In the genomic region with DNA sequence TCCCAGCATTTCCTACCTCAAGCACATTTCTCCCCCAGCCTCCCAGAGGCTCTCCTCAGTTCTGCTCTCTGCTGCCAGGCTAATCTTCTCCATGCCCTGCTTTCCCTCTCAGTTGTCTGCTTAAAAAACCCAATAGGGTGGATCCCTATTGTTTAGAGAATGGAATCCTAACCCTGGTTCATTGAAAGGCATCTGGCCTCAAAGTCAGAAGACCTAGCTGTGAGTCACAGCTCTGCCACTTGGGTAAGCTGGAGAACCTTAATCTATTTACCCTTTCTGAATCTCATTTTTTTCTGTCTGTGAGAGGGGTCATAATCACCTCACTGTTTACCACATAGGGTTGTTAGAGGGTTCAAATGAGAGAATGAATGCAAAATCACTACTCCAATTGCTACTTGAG, we compare ENCODE assay signal across 27 cellular contexts. TPM values are rescaled to one million over a fixed set of nuclear protein-coding genes. Genes with fewer than 3 reads are reported as not detected.
DNase-seq lines count a peak whose midpoint lies in the region; ATAC-seq and TF ChIP-seq lines count a peak whose summit lies in the region.
"Had no signal": no experiment of that assay in that cellular context is flagged by ENCODE, and none has a peak within 500 bp of the region (broad histone marks: within the 10 kb centered on the region; RNA-seq: fewer than 3 reads in every experiment).

No MANE protein-coding gene starts in this region.

- no peak for ATAC-seq in HG02571 (IDR thresholded peaks at IDR 0.05; ENCODE audit: unreplicated experiment)
- ATAC-seq: SK-N-SH treated with all-trans-retinoic acid at 6 μM for 48 hours; stimulated activated naive CD8-positive, alpha-beta T cell treated with anti-CD3 and anti-CD28 coated beads, Interleukin-15, Interleukin-2, amounts not matched to agents 100 U/mL and 50 U/mL, for 24 hours had no signal

- no peak overlapping the region for H3K4me3 Mint-ChIP-seq in nephron progenitor cell
- no peak overlapping the region for H3K4me3 Mint-ChIP-seq in activated CD4-positive, alpha-beta T cell treated with anti-CD3 and anti-CD28 coated beads, Interleukin-2, amount 10 ng/mL, durations not matched to agents 7 days and 5 days
- H3K4me3 Mint-ChIP-seq: activated B cell treated with CpG ODN at 0.5 μM for 24 hours; activated CD4-positive, alpha-beta memory T cell treated with anti-CD3 and anti-CD28 coated beads for 36 hours; dendritic cell treated with granulocyte-macrophage colony-stimulating factor and Interleukin-4, amounts not matched to agents 40 ng/mL and 50 ng/mL, for 4 days; naive B cell had no signal

- TF ChIP-seq POLR2A in esophagus muscularis mucosa (IDR thresholded peaks at IDR 0.05; ENCODE audit: low read depth) (no peak), testis (IDR thresholded peaks at IDR 0.05) (no peak)

- H3K27ac Mint-ChIP-seq in nephron progenitor cell, result peak overlapping the region; percentile 57
- H3K27ac Mint-ChIP-seq in activated CD4-positive, alpha-beta T cell treated with anti-CD3 and anti-CD28 coated beads, Interleukin-2, amount 10 ng/mL, durations not matched to agents 7 days and 5 days, result no peak overlapping the region
- H3K27ac Mint-ChIP-seq: activated B cell treated with CpG ODN at 0.5 μM for 24 hours; activated CD4-positive, alpha-beta memory T cell treated with anti-CD3 and anti-CD28 coated beads for 36 hours; dendritic cell treated with granulocyte-macrophage colony-stimulating factor and Interleukin-4, amounts not matched to agents 40 ng/mL and 50 ng/mL, for 4 days had no signal

- DNase-seq in AG10803 (ENCODE audit: low read depth) (peak; percentile 38), HT-29 (ENCODE audit: low spot score) (peak; percentile 3), esophagus muscularis mucosa (ENCODE audit: extremely low spot score) (no peak), nephron progenitor cell (no peak), testis (no peak), NCI-H1930 (lab: John Stamatoyannopoulos, UW) (no peak)
- DNase-seq in activated CD4-positive, alpha-beta T cell treated with anti-CD3 and anti-CD28 coated beads, Interleukin-2, amount 10 ng/mL, durations not matched to agents 7 days and 5 days, result no peak
- DNase-seq: ACHN; activated B cell treated with CpG ODN at 0.5 μM for 24 hours; activated CD4-positive, alpha-beta memory T cell treated with anti-CD3 and anti-CD28 coated beads for 36 hours; activated gamma-delta T cell; adrenal gland; naive B cell; NCI-H524; occipital lobe; retina; stimulated activated CD4-positive, alpha-beta T cell treated with anti-CD3 and anti-CD28 coated beads, Interleukin-12 subunit alpha, Interleukin-12 subunit beta, amount 100 ng/mL, for 4 hours; stimulated activated CD4-positive, alpha-beta T cell treated with anti-CD3 and anti-CD28 coated beads, Interleukin-4, amount 100 ng/mL, for 4 hours; stimulated activated naive CD8-positive, alpha-beta T cell treated with anti-CD3 and anti-CD28 coated beads, Interleukin-15, Interleukin-2, amounts not matched to agents 100 U/mL and 50 U/mL, for 24 hours; T1000 had no signal

- H3K27me3 ChIP-seq in esophagus muscularis mucosa (no peaks in the 10 kb centered on the region), testis (no peaks in the 10 kb centered on the region)
- H3K27me3 ChIP-seq: adrenal gland, tibial nerve had no signal

- H3K9me3 ChIP-seq in esophagus muscularis mucosa, result no peaks in the 10 kb centered on the region
- no peaks in the 10 kb centered on the region for H3K9me3 ChIP-seq in testis
- H3K9me3 ChIP-seq: adrenal gland, tibial nerve had no signal

- intact Hi-C loops in esophagus muscularis mucosa (cut with DNase I), result no loop called here
- intact Hi-C loops in testis (cut with DNase I; ENCODE audit: low total_unique reads), result no loop called here

- no peaks in the 10 kb centered on the region for H3K9me3 Mint-ChIP-seq in nephron progenitor cell
- H3K9me3 Mint-ChIP-seq in activated CD4-positive, alpha-beta T cell treated with anti-CD3 and anti-CD28 coated beads, Interleukin-2, amount 10 ng/mL, durations not matched to agents 7 days and 5 days, result no peaks in the 10 kb centered on the region
- H3K9me3 Mint-ChIP-seq: activated B cell treated with CpG ODN at 0.5 μM for 24 hours; activated CD4-positive, alpha-beta memory T cell treated with anti-CD3 and anti-CD28 coated beads for 36 hours; dendritic cell treated with granulocyte-macrophage colony-stimulating factor and Interleukin-4, amounts not matched to agents 40 ng/mL and 50 ng/mL, for 4 days; naive B cell had no signal

- peaks cover 4% of the 10 kb centered on the region for H3K4me1 Mint-ChIP-seq in nephron progenitor cell
- no peaks in the 10 kb centered on the region for H3K4me1 Mint-ChIP-seq in activated CD4-positive, alpha-beta T cell treated with anti-CD3 and anti-CD28 coated beads, Interleukin-2, amount 10 ng/mL, durations not matched to agents 7 days and 5 days
- H3K4me1 Mint-ChIP-seq: activated B cell treated with CpG ODN at 0.5 μM for 24 hours, naive B cell had no signal

- no peaks in the 10 kb centered on the region for H3K36me3 Mint-ChIP-seq in nephron progenitor cell (ENCODE audit: low read depth)
- H3K36me3 Mint-ChIP-seq in activated CD4-positive, alpha-beta T cell treated with anti-CD3 and anti-CD28 coated beads, Interleukin-2, amount 10 ng/mL, durations not matched to agents 7 days and 5 days (ENCODE audit: low read depth), result no peaks in the 10 kb centered on the region
- H3K36me3 Mint-ChIP-seq: activated CD4-positive, alpha-beta memory T cell treated with anti-CD3 and anti-CD28 coated beads for 36 hours; naive B cell had no signal

- peaks cover 24 to 77% (median 70%) of the 10 kb centered on the region in 4 donors for H3K4me1 ChIP-seq in esophagus muscularis mucosa
- no peaks in the 10 kb centered on the region for H3K4me1 ChIP-seq in testis
- H3K4me1 ChIP-seq: adrenal gland had no signal

- H3K27ac ChIP-seq in esophagus muscularis mucosa (replicated peaks in 1 of 4) (peak overlapping the region; percentile 77 to 88 (median 83)), testis (no peak overlapping the region)
- H3K27ac ChIP-seq: HL-60, RWPE1 had no signal

- CTCF ChIA-PET in activated CD4-positive, alpha-beta T cell treated with anti-CD3 and anti-CD28 coated beads, Interleukin-2, amount 10 ng/mL, durations not matched to agents 7 days and 5 days (lab: Charles Lee), result no interaction called here

- TF ChIP-seq CTCF in AG10803 (conservative IDR thresholded peaks at IDR 0.05; ENCODE audit: low read length), result no peak
- no peak for TF ChIP-seq CTCF in esophagus muscularis mucosa (IDR thresholded peaks at IDR 0.05)
- no peak for TF ChIP-seq CTCF in nephron progenitor cell (IDR thresholded peaks at IDR 0.05)
- TF ChIP-seq CTCF in testis (IDR thresholded peaks at IDR 0.05), result no peak

- POLR2A ChIA-PET in activated CD4-positive, alpha-beta T cell treated with anti-CD3 and anti-CD28 coated beads, Interleukin-2, amount 10 ng/mL, durations not matched to agents 7 days and 5 days (lab: Charles Lee), result no interaction called here

- H3K27me3 Mint-ChIP-seq in nephron progenitor cell (ENCODE audit: low read depth, poor library complexity), result peaks cover 2% of the 10 kb centered on the region
- H3K27me3 Mint-ChIP-seq in activated CD4-positive, alpha-beta T cell treated with anti-CD3 and anti-CD28 coated beads, Interleukin-2, amount 10 ng/mL, durations not matched to agents 7 days and 5 days, result peaks cover 3% of the 10 kb centered on the region
- H3K27me3 Mint-ChIP-seq: activated B cell treated with CpG ODN at 0.5 μM for 24 hours; activated CD4-positive, alpha-beta memory T cell treated with anti-CD3 and anti-CD28 coated beads for 36 hours; dendritic cell treated with granulocyte-macrophage colony-stimulating factor and Interleukin-4, amounts not matched to agents 40 ng/mL and 50 ng/mL, for 4 days had no signal

- TF ChIP-seq EP300 in esophagus muscularis mucosa (IDR thresholded peaks at IDR 0.05), result no peak

- no peak overlapping the region for H3K4me3 ChIP-seq in AG10803 (ENCODE audit: low read length)
- H3K4me3 ChIP-seq in esophagus muscularis mucosa, result no peak overlapping the region
- no peak overlapping the region for H3K4me3 ChIP-seq in testis
- H3K4me3 ChIP-seq: adrenal gland, tibial nerve had no signal

- no peaks in the 10 kb centered on the region for H3K36me3 ChIP-seq in esophagus muscularis mucosa
- no peaks in the 10 kb centered on the region for H3K36me3 ChIP-seq in testis (ENCODE audit: low read depth, missing control alignments)
- H3K36me3 ChIP-seq: adrenal gland, tibial nerve had no signal

RNA-seq across cellular contexts. Expression of a gene that starts 12.5 kb away (rescaled TPM):
- total RNA-seq in HT-29 (2014; rRNA removed; shearing (Covaris generic)), result not detected in 2 replicates
- total RNA-seq in esophagus muscularis mucosa (100 to 1,000 TPM in 3 of 4 donors, 10 to 100 TPM in 1; 87.6 to 179 (median 125) TPM), testis (1 to 10 TPM; 1.3 to 3.0 TPM)
- polyA plus RNA-seq in testis (ENCODE audit: insufficient read depth, low read depth, low replicate concordance), result 3.4 TPM
- not detected for total RNA-seq in activated CD4-positive, alpha-beta T cell treated with anti-CD3 and anti-CD28 coated beads, Interleukin-2, amount 10 ng/mL, durations not matched to agents 7 days and 5 days
- total RNA-seq: activated B cell treated with CpG ODN at 0.5 μM for 24 hours; activated CD4-positive, alpha-beta memory T cell treated with anti-CD3 and anti-CD28 coated beads for 36 hours; occipital lobe had no signal

RNA-seq across cellular contexts. Expression of a gene that starts 42.9 kb away (rescaled TPM):
- not detected in 2 replicates for total RNA-seq in HT-29 (2014; rRNA removed; shearing (Covaris generic))
- total RNA-seq in esophagus muscularis mucosa (not detected), testis (under 1 TPM; 0.37 to 0.55 TPM)
- 0.33 TPM for polyA plus RNA-seq in testis (ENCODE audit: insufficient read depth, low read depth, low replicate concordance)
- total RNA-seq in activated CD4-positive, alpha-beta T cell treated with anti-CD3 and anti-CD28 coated beads, Interleukin-2, amount 10 ng/mL, durations not matched to agents 7 days and 5 days, result under 1 TPM; 0.12 to 0.17 TPM
- total RNA-seq: activated CD4-positive, alpha-beta memory T cell treated with anti-CD3 and anti-CD28 coated beads for 36 hours; adrenal gland; G401; occipital lobe; tibial nerve had no signal
- polyA plus RNA-seq: adrenal gland had no signal

Comparison
In these comparisons a context has a peak if more than half of its experiments do, and no peak if none do; other contexts are left out.
1. DNase-seq: peak in AG10803 (single experiment) and HT-29 (single experiment); none in esophagus muscularis mucosa (single experiment), nephron progenitor cell (single experiment), testis (single experiment), activated CD4-positive, alpha-beta T cell treated with anti-CD3 and anti-CD28 coated beads, Interleukin-2, amount 10 ng/mL, durations not matched to agents 7 days and 5 days (single experiment) and NCI-H1930 (0 of 2).
2. H3K27ac ChIP-seq: peak in esophagus muscularis mucosa (4 of 4); none in testis (0 of 2).
3. RNA of a gene that starts 12.5 kb away (total RNA-seq): 87.6 to 179 TPM in esophagus muscularis mucosa; 1.3 to 3.0 TPM in testis, not detected in HT-29 and not detected in activated CD4-positive, alpha-beta T cell treated with anti-CD3 and anti-CD28 coated beads, Interleukin-2, amount 10 ng/mL, durations not matched to agents 7 days and 5 days; every median in the first group is over 10 times any median in the second.